ENCODE assay signal across 1 cellular context in the genomic region with DNA sequence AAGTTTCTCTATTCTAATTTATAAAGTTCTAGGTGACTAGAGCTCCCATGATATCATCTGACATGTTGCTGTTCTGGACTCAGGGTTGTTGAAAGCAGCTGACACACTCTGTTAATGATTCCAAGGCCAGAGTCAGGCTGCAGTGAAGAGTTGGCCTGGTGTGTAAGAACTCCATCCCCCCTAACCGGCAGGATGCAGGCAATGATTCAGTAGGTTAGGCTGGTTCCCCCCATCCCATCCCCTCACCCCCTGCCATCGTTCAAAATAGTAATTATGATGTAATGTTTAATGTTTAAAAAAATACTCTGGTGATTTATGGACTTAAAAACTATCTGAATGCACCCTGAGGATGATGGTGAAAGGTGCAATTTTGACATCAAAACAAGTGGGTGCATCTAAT.
TF ChIP-seq lines count a peak whose summit lies in the region.

No MANE protein-coding gene starts in this region.

TF ChIP-seq in K562, 482 proteins besides CTCF, POLR2A, EP300 and RAD21 (continued from another document):
- TF ChIP-seq, protein P1, sequence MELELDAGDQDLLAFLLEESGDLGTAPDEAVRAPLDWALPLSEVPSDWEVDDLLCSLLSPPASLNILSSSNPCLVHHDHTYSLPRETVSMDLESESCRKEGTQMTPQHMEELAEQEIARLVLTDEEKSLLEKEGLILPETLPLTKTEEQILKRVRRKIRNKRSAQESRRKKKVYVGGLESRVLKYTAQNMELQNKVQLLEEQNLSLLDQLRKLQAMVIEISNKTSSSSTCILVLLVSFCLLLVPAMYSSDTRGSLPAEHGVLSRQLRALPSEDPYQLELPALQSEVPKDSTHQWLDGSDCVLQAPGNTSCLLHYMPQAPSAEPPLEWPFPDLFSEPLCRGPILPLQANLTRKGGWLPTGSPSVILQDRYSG (tag; conservative IDR thresholded peaks at IDR 0.05; ENCODE audit: low read depth), result no peak
- TF ChIP-seq, protein P2, sequence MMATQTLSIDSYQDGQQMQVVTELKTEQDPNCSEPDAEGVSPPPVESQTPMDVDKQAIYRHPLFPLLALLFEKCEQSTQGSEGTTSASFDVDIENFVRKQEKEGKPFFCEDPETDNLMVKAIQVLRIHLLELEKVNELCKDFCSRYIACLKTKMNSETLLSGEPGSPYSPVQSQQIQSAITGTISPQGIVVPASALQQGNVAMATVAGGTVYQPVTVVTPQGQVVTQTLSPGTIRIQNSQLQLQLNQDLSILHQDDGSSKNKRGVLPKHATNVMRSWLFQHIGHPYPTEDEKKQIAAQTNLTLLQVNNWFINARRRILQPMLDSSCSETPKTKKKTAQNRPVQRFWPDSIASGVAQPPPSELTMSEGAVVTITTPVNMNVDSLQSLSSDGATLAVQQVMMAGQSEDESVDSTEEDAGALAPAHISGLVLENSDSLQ (IDR thresholded peaks at IDR 0.05), result no peak
- TF ChIP-seq, protein P3, sequence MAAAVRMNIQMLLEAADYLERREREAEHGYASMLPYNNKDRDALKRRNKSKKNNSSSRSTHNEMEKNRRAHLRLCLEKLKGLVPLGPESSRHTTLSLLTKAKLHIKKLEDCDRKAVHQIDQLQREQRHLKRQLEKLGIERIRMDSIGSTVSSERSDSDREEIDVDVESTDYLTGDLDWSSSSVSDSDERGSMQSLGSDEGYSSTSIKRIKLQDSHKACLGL (CRISPR knock-in tag; IDR thresholded peaks at IDR 0.05; ENCODE audit: borderline replicate concordance, poor library complexity, severe bottlenecking), result no peak
- no peak for TF ChIP-seq MAFF (IDR thresholded peaks at IDR 0.05; ENCODE audit: low read length)
- TF ChIP-seq FUS (optimal IDR thresholded peaks at IDR 0.05; ENCODE audit: low read depth, low read length), result no peak
- TF ChIP-seq STAT5B (CRISPR knock-in tag; IDR thresholded peaks at IDR 0.05), result no peak
- no peak for TF ChIP-seq NCOA4 (IDR thresholded peaks at IDR 0.05; ENCODE audit: partially characterized antibody)
- TF ChIP-seq SIN3A (IDR thresholded peaks at IDR 0.05; ENCODE audit: borderline replicate concordance in 2 of 2, control insufficient read depth in 1 of 2, low read depth in 2 of 2, low read length in 2 of 2), result no peak
- TF ChIP-seq PTRF (tag; IDR thresholded peaks at IDR 0.05), result no peak
- TF ChIP-seq, protein P4, sequence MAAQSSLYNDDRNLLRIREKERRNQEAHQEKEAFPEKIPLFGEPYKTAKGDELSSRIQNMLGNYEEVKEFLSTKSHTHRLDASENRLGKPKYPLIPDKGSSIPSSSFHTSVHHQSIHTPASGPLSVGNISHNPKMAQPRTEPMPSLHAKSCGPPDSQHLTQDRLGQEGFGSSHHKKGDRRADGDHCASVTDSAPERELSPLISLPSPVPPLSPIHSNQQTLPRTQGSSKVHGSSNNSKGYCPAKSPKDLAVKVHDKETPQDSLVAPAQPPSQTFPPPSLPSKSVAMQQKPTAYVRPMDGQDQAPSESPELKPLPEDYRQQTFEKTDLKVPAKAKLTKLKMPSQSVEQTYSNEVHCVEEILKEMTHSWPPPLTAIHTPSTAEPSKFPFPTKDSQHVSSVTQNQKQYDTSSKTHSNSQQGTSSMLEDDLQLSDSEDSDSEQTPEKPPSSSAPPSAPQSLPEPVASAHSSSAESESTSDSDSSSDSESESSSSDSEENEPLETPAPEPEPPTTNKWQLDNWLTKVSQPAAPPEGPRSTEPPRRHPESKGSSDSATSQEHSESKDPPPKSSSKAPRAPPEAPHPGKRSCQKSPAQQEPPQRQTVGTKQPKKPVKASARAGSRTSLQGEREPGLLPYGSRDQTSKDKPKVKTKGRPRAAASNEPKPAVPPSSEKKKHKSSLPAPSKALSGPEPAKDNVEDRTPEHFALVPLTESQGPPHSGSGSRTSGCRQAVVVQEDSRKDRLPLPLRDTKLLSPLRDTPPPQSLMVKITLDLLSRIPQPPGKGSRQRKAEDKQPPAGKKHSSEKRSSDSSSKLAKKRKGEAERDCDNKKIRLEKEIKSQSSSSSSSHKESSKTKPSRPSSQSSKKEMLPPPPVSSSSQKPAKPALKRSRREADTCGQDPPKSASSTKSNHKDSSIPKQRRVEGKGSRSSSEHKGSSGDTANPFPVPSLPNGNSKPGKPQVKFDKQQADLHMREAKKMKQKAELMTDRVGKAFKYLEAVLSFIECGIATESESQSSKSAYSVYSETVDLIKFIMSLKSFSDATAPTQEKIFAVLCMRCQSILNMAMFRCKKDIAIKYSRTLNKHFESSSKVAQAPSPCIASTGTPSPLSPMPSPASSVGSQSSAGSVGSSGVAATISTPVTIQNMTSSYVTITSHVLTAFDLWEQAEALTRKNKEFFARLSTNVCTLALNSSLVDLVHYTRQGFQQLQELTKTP (IDR thresholded peaks at IDR 0.05; ENCODE audit: low read depth in 1 of 2, partially characterized antibody in 2 of 2), result no peak
TF ChIP-seq in K562: peak in this region for 0.
